In genomic region chrX:47560179-47560830, GRCh38 we compare ENCODE assay signal across 8 cellular contexts. TPM values are rescaled to one million over a fixed set of nuclear protein-coding genes. Genes with fewer than 3 reads are reported as not detected.
DNase-seq lines count a peak whose midpoint lies in the region; ATAC-seq and TF ChIP-seq lines count a peak whose summit lies in the region.

No MANE protein-coding gene starts in this region.

- H3K9ac ChIP-seq in neural progenitor cell: no peak overlapping the region

- H4K20me1 ChIP-seq in neural progenitor cell (ENCODE audit: low read depth): peaks cover 6% of the 10 kb centered on the region

- H3K27ac Mint-ChIP-seq in CD8-positive, alpha-beta memory T cell: peak overlapping the region; percentile 85 to 100 (median 99)
- no peak overlapping the region for H3K27ac Mint-ChIP-seq in neural progenitor cell

- peaks cover 11% of the 10 kb centered on the region for H3K36me3 ChIP-seq in CD8-positive, alpha-beta memory T cell (ENCODE audit: insufficient read depth, low read length)
- H3K36me3 ChIP-seq in MG63: peaks cover 10% of the 10 kb centered on the region
- H3K36me3 ChIP-seq in ectodermal cell (ENCODE audit: control insufficient read depth, insufficient read depth, low read length): no peaks in the 10 kb centered on the region
- no peaks in the 10 kb centered on the region for H3K36me3 ChIP-seq in neural progenitor cell
- H3K36me3 ChIP-seq in WERI-Rb-1: no peaks in the 10 kb centered on the region; the same call in 1 of the 2 replicates

- H3K9me3 Mint-ChIP-seq in CD8-positive, alpha-beta memory T cell: no peaks in the 10 kb centered on the region
- peaks cover 15% of the 10 kb centered on the region for H3K9me3 Mint-ChIP-seq in neural progenitor cell

- peak overlapping the region; percentile 89 to 96 (median 94) for H3K4me3 Mint-ChIP-seq in CD8-positive, alpha-beta memory T cell
- peak overlapping the region; percentile 93 for H3K4me3 Mint-ChIP-seq in neural progenitor cell

- 11 to 12% methylated on average over 11 to 12 of the region's 13 CpGs for WGBS in ectodermal cell, 2 experiments

- H3K79me2 ChIP-seq in neural progenitor cell (ENCODE audit: low read depth): peaks cover 11% of the 10 kb centered on the region

- H3K9me3 ChIP-seq in CD8-positive, alpha-beta memory T cell (ENCODE audit: low read length): no peaks in the 10 kb centered on the region
- H3K9me3 ChIP-seq in MG63 (no peaks in the 10 kb centered on the region), ectodermal cell (ENCODE audit: control insufficient read depth, low read length) (no peaks in the 10 kb centered on the region), neural progenitor cell (ENCODE audit: low read depth) (no peaks in the 10 kb centered on the region), WERI-Rb-1 (ENCODE audit: severe bottlenecking) (no peaks in the 10 kb centered on the region)

- H3F3A ChIP-seq in neural progenitor cell (ENCODE audit: low read depth): no peaks in the 10 kb centered on the region

- DNase-seq in CD8-positive, alpha-beta memory T cell: no peak
- no peak for DNase-seq in MG63
- DNase-seq in neural progenitor cell (ENCODE audit: low spot score): no peak
- no peak for DNase-seq in WERI-Rb-1
- no peak for DNase-seq in cerebellar nuclear complex (lab: John Stamatoyannopoulos, UW)

- peaks cover 35 to 59% (median 49%) of the 10 kb centered on the region in 3 donors for H3K4me1 Mint-ChIP-seq in CD8-positive, alpha-beta memory T cell
- peaks cover 22% of the 10 kb centered on the region for H3K4me1 Mint-ChIP-seq in neural progenitor cell

- ATAC-seq in HG03159 (IDR thresholded peaks at IDR 0.05; ENCODE audit: unreplicated experiment) (no peak), HG03175 (IDR thresholded peaks at IDR 0.05; ENCODE audit: unreplicated experiment) (no peak)

- H3K27me3 ChIP-seq in CD8-positive, alpha-beta memory T cell (ENCODE audit: insufficient read depth, low read length, poor library complexity, severe bottlenecking): no peaks in the 10 kb centered on the region
- H3K27me3 ChIP-seq in MG63 (no peaks in the 10 kb centered on the region), ectodermal cell (ENCODE audit: control insufficient read depth, insufficient read depth, low read length, poor library complexity, severe bottlenecking) (no peaks in the 10 kb centered on the region), neural progenitor cell (no peaks in the 10 kb centered on the region), WERI-Rb-1 (ENCODE audit: insufficient read depth, low read depth, severe bottlenecking) (peaks cover 17% of the 10 kb centered on the region)

- H3K4me2 ChIP-seq in neural progenitor cell: peak overlapping the region; percentile 64

- peaks cover 0 to 36% (median 0%) of the 10 kb centered on the region in 3 donors for H3K36me3 Mint-ChIP-seq in CD8-positive, alpha-beta memory T cell
- H3K36me3 Mint-ChIP-seq in neural progenitor cell: peaks cover 4% of the 10 kb centered on the region

- POLR2A ChIA-PET in CD8-positive, alpha-beta memory T cell (lab: Charles Lee): interaction anchor here (1.1 kb wide), 1 partner anchor 90 kb away, joined by 3 read pairs; the partner anchor contains the start of gene ELK1

- H3K4me3 ChIP-seq in CD8-positive, alpha-beta memory T cell (ENCODE audit: low read length): peak overlapping the region; percentile 90
- peak overlapping the region; percentile 88 for H3K4me3 ChIP-seq in MG63
- H3K4me3 ChIP-seq in ectodermal cell (ENCODE audit: insufficient read depth, low read depth, low read length): peak overlapping the region; percentile 61
- H3K4me3 ChIP-seq in neural progenitor cell: peak overlapping the region; percentile 59
- no peak overlapping the region for H3K4me3 ChIP-seq in WERI-Rb-1 (ENCODE audit: low read depth, low read length)

- H2AFZ ChIP-seq in neural progenitor cell (replicated peaks): no peak overlapping the region

- TF ChIP-seq CTCF in neural progenitor cell (IDR thresholded peaks at IDR 0.05) (no peak), WERI-Rb-1 (IDR thresholded peaks at IDR 0.05; ENCODE audit: low read depth, low read length) (no peak)

- CTCF ChIA-PET in CD8-positive, alpha-beta memory T cell (lab: Charles Lee): interaction anchor here (1.0 kb wide), 1 partner anchor 276 kb away, joined by 3 read pairs; no protein-coding TSS in a partner anchor

- peaks cover 0 to 2% of the 10 kb centered on the region in 2 donors for H3K27me3 Mint-ChIP-seq in CD8-positive, alpha-beta memory T cell
- H3K27me3 Mint-ChIP-seq in neural progenitor cell (ENCODE audit: insufficient read depth, low read depth): peaks cover 6% of the 10 kb centered on the region

- H3K27ac ChIP-seq in CD8-positive, alpha-beta memory T cell (ENCODE audit: low read depth, low read length): peak overlapping the region; percentile 94
- H3K27ac ChIP-seq in ectodermal cell (ENCODE audit: insufficient read depth, low read depth, low read length, poor library complexity, severe bottlenecking) (no peak overlapping the region), neural progenitor cell (no peak overlapping the region), WERI-Rb-1 (no peak overlapping the region)

- H3K4me1 ChIP-seq in CD8-positive, alpha-beta memory T cell (ENCODE audit: insufficient read depth, low read length): peaks cover 37% of the 10 kb centered on the region
- H3K4me1 ChIP-seq in ectodermal cell (ENCODE audit: control insufficient read depth, insufficient read depth, low read length) (no peaks in the 10 kb centered on the region), neural progenitor cell (no peaks in the 10 kb centered on the region)

RNA-seq across cellular contexts. Expression of gene ARAF, which starts 0.7 kb away (rescaled TPM):
- total RNA-seq in CD8-positive, alpha-beta memory T cell: 10 to 100 TPM; 85.0 to 88.6 TPM
- 99.4 TPM for polyA plus RNA-seq in CD8-positive, alpha-beta memory T cell
- 2.0 and 9.3 TPM in 2 replicates for total RNA-seq in MG63 (2014; rRNA removed; shearing (Covaris generic); ENCODE audit: low replicate concordance)
- polyA plus RNA-seq in ectodermal cell (2013, experiment 1 of 4): 51.4 TPM
- 51.6 TPM for polyA plus RNA-seq in ectodermal cell (2013, experiment 2 of 4)
- 42.9 TPM for polyA plus RNA-seq in ectodermal cell (2013, experiment 3 of 4)
- 41.3 TPM for polyA plus RNA-seq in ectodermal cell (2013, experiment 4 of 4)
- total RNA-seq in neural progenitor cell (ENCODE audit: low replicate concordance): 17.4 and 31.3 TPM in 2 replicates

RNA-seq across cellular contexts. Expression of gene TIMP1, which starts 21.9 kb away (rescaled TPM):
- total RNA-seq in CD8-positive, alpha-beta memory T cell: 1 to 10 TPM; 6.9 to 7.8 TPM
- polyA plus RNA-seq in CD8-positive, alpha-beta memory T cell: 170 TPM
- total RNA-seq in MG63 (2014; rRNA removed; shearing (Covaris generic); ENCODE audit: low replicate concordance): 162 and 333 TPM in 2 replicates
- 66.8 TPM for polyA plus RNA-seq in ectodermal cell (2013, experiment 1 of 4)
- 81.5 TPM for polyA plus RNA-seq in ectodermal cell (2013, experiment 2 of 4)
- polyA plus RNA-seq in ectodermal cell (2013, experiment 3 of 4): 69.9 TPM
- 88.3 TPM for polyA plus RNA-seq in ectodermal cell (2013, experiment 4 of 4)
- total RNA-seq in neural progenitor cell (ENCODE audit: low replicate concordance): 21.6 and 40.5 TPM in 2 replicates

RNA-seq across cellular contexts. Expression of gene SYN1, which starts 59.4 kb away (rescaled TPM):
- total RNA-seq in CD8-positive, alpha-beta memory T cell: under 1 TPM; 0.35 to 0.60 TPM
- 0.94 TPM for polyA plus RNA-seq in CD8-positive, alpha-beta memory T cell
- 0.26 TPM in 1 of 2 replicates, not detected in the other for total RNA-seq in MG63 (2014; rRNA removed; shearing (Covaris generic); ENCODE audit: low replicate concordance)
- polyA plus RNA-seq in ectodermal cell (2013, experiment 1 of 4): 4.4 TPM
- 2.7 TPM for polyA plus RNA-seq in ectodermal cell (2013, experiment 2 of 4)
- polyA plus RNA-seq in ectodermal cell (2013, experiment 3 of 4): 2.8 TPM
- 2.5 TPM for polyA plus RNA-seq in ectodermal cell (2013, experiment 4 of 4)
- total RNA-seq in neural progenitor cell (ENCODE audit: low replicate concordance): 0.53 TPM in 1 of 2 replicates, not detected in the other
